ENCODE assay signal across 21 cellular contexts in the genomic region with DNA sequence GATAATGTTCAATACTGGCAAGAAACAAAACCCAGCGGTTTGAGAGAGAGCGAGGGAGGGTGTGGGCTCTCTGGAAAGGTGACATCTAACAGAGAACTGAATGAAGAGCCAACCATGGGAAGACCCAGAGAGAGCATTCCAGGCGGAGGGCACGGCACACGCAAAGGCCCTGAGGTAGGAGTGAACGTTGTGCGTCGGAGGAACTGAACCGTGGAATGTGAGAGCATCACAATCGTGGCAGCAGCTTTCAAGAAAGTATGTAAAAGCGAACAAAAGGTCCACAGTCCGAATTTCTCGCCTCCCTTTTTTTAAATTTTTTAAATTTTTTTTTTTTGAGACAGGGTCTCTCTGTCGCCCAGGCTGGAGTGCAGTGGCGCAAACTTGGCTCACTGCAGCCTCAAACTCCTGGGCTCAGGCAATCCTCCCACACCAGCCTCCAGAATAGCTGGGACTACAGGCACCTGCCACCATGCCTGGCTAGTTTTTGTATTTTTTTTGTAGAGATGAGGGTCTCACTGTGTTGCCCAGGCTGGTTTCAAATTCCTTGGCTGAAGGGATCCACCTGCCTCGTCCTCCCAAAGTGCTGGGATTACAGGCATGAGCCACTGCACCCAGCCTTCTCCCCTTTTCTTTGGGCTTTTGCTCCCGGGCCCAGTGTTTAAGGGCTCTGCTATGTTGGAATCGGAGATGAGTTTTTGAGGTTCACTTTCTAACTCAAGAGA.
"Had no signal": no experiment of that assay in that cellular context is flagged by ENCODE, and none has a peak within 500 bp of the region (broad histone marks: within the 10 kb centered on the region; RNA-seq: fewer than 3 reads in every experiment).

No MANE protein-coding gene starts in this region.

- H3K4me3 ChIP-seq: gastrocnemius medialis, lung, mucosa of descending colon, neural progenitor cell, right lobe of liver, suprapubic skin, transverse colon, upper lobe of right lung, uterus had no signal

- H3K9ac ChIP-seq: neural progenitor cell, parathyroid adenoma had no signal

- H3K27ac Mint-ChIP-seq: effector memory CD8-positive, alpha-beta T cell; memory B cell; natural killer cell treated with Interleukin-12 subunit alpha and Interleukin-12 subunit beta and Interleukin-15 and Interleukin-18, amount 100 ng/mL, for 72 hours; neural progenitor cell; progenitor cell of endocrine pancreas; stimulated activated naive CD8-positive, alpha-beta T cell treated with anti-CD3 and anti-CD28 coated beads, Interleukin-15, amount 100 ng/mL, for 72 hours had no signal

- H3K36me3 ChIP-seq: gastrocnemius medialis, neural progenitor cell, right lobe of liver, suprapubic skin, transverse colon, upper lobe of right lung, uterus had no signal

- DNase-seq: cortex of kidney; effector memory CD8-positive, alpha-beta T cell; gastrocnemius medialis; naive B cell; stimulated activated CD4-positive, alpha-beta T cell treated with anti-CD3 and anti-CD28 coated beads, Interleukin-15, amount 100 ng/mL, for 24 hours; stimulated activated CD4-positive, alpha-beta T cell treated with anti-CD3 and anti-CD28 coated beads, Interleukin-4, amount 100 ng/mL, for 1 hour; stimulated activated CD8-positive, alpha-beta memory T cell treated with anti-CD3 and anti-CD28 coated beads, Interleukin-4, amount 100 ng/mL, for 48 hours; stimulated activated naive CD4-positive, alpha-beta T cell; stimulated activated naive CD8-positive, alpha-beta T cell treated with anti-CD3 and anti-CD28 coated beads, Interleukin-15, amount 100 ng/mL, for 72 hours; upper lobe of right lung; uterus had no signal

- H3K9me3 Mint-ChIP-seq: effector memory CD8-positive, alpha-beta T cell; memory B cell; naive B cell; natural killer cell treated with Interleukin-12 subunit alpha and Interleukin-12 subunit beta and Interleukin-15 and Interleukin-18, amount 100 ng/mL, for 72 hours; neural progenitor cell; stimulated activated naive CD8-positive, alpha-beta T cell treated with anti-CD3 and anti-CD28 coated beads, Interleukin-15, amount 100 ng/mL, for 72 hours had no signal

- H3K4me3 Mint-ChIP-seq: effector memory CD8-positive, alpha-beta T cell; memory B cell; natural killer cell treated with Interleukin-12 subunit alpha and Interleukin-12 subunit beta and Interleukin-15 and Interleukin-18, amount 100 ng/mL, for 72 hours; neural progenitor cell; stimulated activated naive CD8-positive, alpha-beta T cell treated with anti-CD3 and anti-CD28 coated beads, Interleukin-15, amount 100 ng/mL, for 72 hours had no signal

- ATAC-seq: effector memory CD8-positive, alpha-beta T cell; gastrocnemius medialis; natural killer cell treated with Interleukin-12 subunit alpha and Interleukin-12 subunit beta and Interleukin-15 and Interleukin-18, amount 100 ng/mL, for 72 hours; stimulated activated naive CD8-positive, alpha-beta T cell treated with anti-CD3 and anti-CD28 coated beads, Interleukin-15, amount 100 ng/mL, for 72 hours; upper lobe of right lung had no signal

- H3K4me2 ChIP-seq: neural progenitor cell had no signal

- H3K36me3 Mint-ChIP-seq: memory B cell; naive B cell; natural killer cell treated with Interleukin-12 subunit alpha and Interleukin-12 subunit beta and Interleukin-15 and Interleukin-18, amount 100 ng/mL, for 72 hours; neural progenitor cell had no signal

- H3K27me3 ChIP-seq: gastrocnemius medialis, neural progenitor cell, right lobe of liver, suprapubic skin, transverse colon, upper lobe of right lung, uterus had no signal

- H3K27me3 Mint-ChIP-seq: naive B cell, progenitor cell of endocrine pancreas had no signal

- H3K9me3 ChIP-seq: gastrocnemius medialis, mucosa of descending colon, right lobe of liver, suprapubic skin, transverse colon, upper lobe of right lung, uterus had no signal

- H3K27ac ChIP-seq: gastrocnemius medialis, neural progenitor cell, parathyroid adenoma, right lobe of liver, suprapubic skin, transverse colon, upper lobe of right lung, uterus had no signal

- H3K4me1 ChIP-seq: gastrocnemius medialis, neural progenitor cell, parathyroid adenoma, suprapubic skin, upper lobe of right lung, uterus had no signal
